Comparison of ENCODE assay signal across 12 cellular contexts in genomic region chr16:49635591-49636581, GRCh38.
"Had no signal": no experiment of that assay in that cellular context is flagged by ENCODE, and none has a peak within 500 bp of the region (broad histone marks: within the 10 kb centered on the region; RNA-seq: fewer than 3 reads in every experiment).

No MANE protein-coding gene starts in this region.

- H3K27me3 ChIP-seq: gastroesophageal sphincter, thyroid gland had no signal

- DNase-seq: effector memory CD8-positive, alpha-beta T cell; esophagus squamous epithelium; foreskin fibroblast; glutamatergic neuron; left cardiac atrium; left ventricle myocardium inferior; lower lobe of right lung; stimulated activated CD4-positive, alpha-beta T cell treated with anti-CD3 and anti-CD28 coated beads, Interleukin-2, amount 100 ng/mL, for 48 hours; stimulated activated naive CD4-positive, alpha-beta T cell treated with Interleukin-2 at 50 U/mL for 16 hours; thyroid gland had no signal

- ATAC-seq: effector memory CD8-positive, alpha-beta T cell; gastroesophageal sphincter; left cardiac atrium; lower lobe of right lung; sciatic nerve had no signal

- H3K27ac ChIP-seq: esophagus squamous epithelium, gastroesophageal sphincter, left ventricle myocardium inferior, lower lobe of right lung, thyroid gland had no signal

- H3K9me3 ChIP-seq: esophagus squamous epithelium, gastroesophageal sphincter, left ventricle myocardium inferior, lower lobe of right lung, thyroid gland had no signal

- H3K4me3 ChIP-seq: esophagus squamous epithelium, gastroesophageal sphincter, left ventricle myocardium inferior, lower lobe of right lung, thyroid gland had no signal
